Comparison of ENCODE assay signal across 17 cellular contexts in genomic region chr12:62299617-62300016, GRCh38.
"Had no signal": no experiment of that assay in that cellular context is flagged by ENCODE, and none has a peak within 500 bp of the region (broad histone marks: within the 10 kb centered on the region; RNA-seq: fewer than 3 reads in every experiment).

No MANE protein-coding gene starts in this region.

- DNase-seq: activated B cell treated with CpG ODN at 0.5 μM for 24 hours; activated CD4-positive, alpha-beta memory T cell treated with anti-CD3 and anti-CD28 coated beads for 36 hours; activated CD4-positive, alpha-beta T cell treated with anti-CD3 and anti-CD28 coated beads for 4 hours; activated effector memory CD4-positive, alpha-beta T cell treated with Interleukin-2 at 50 U/mL for 16 hours; activated naive CD4-positive, alpha-beta T cell treated with anti-CD3 and anti-CD28 coated beads, Interleukin-2, amount 10 ng/mL, durations not matched to agents 7 days and 5 days; activated T-cell treated with anti-CD3 and anti-CD28 coated beads, Interleukin-2, amount 50 U/mL, for 1 hour; effector memory CD4-positive, alpha-beta T cell; immature natural killer cell; kidney glomerular epithelial cell; left ventricle myocardium inferior; retina; stimulated activated CD8-positive, alpha-beta memory T cell treated with anti-CD3 and anti-CD28 coated beads, Interleukin-4, amount 100 ng/mL, for 48 hours; stimulated activated naive CD4-positive, alpha-beta T cell; substantia nigra; T-helper 9 cell; tibial artery; uterus had no signal
